1 cellular context compared by ENCODE assay signal in genomic region chr3:128151758-128152274, GRCh38.
TF ChIP-seq lines count a peak whose summit lies in the region.

No MANE protein-coding gene starts in this region.

TF ChIP-seq in HepG2, 621 proteins besides CTCF, POLR2A, EP300 and RAD21 (continues in another document):
- TF ChIP-seq FOXP4 (CRISPR knock-in tag; IDR thresholded peaks at IDR 0.05) (peak; percentile 61), NONO (IDR thresholded peaks at IDR 0.05) (no peak), NONO (CRISPR knock-in tag; conservative IDR thresholded peaks at IDR 0.05) (no peak), ZBTB39 (CRISPR knock-in tag; IDR thresholded peaks at IDR 0.05) (no peak), ZNF879 (CRISPR knock-in tag; IDR thresholded peaks at IDR 0.05) (0 out of 2 replicates have a peak, but pooled peaks have one; percentile 30), RORA (CRISPR knock-in tag; IDR thresholded peaks at IDR 0.05) (no peak), AGO1 (IDR thresholded peaks at IDR 0.05; ENCODE audit: low read depth, low read length, poor library complexity, severe bottlenecking) (no peak), ZNF432 (CRISPR knock-in tag; IDR thresholded peaks at IDR 0.05; ENCODE audit: borderline replicate concordance) (no peak), KMT2A (CRISPR knock-in tag; IDR thresholded peaks at IDR 0.05) (peak; percentile 60; the same call in 1 of the 2 replicates), AHDC1 (CRISPR knock-in tag; IDR thresholded peaks at IDR 0.05; ENCODE audit: borderline replicate concordance) (peak; percentile 81), GTF2F1 (IDR thresholded peaks at IDR 0.05; ENCODE audit: low read length) (no peak), NCOR1 (IDR thresholded peaks at IDR 0.05; ENCODE audit: borderline replicate concordance, low read length) (peak; percentile 90), ZNF12 (CRISPR knock-in tag; IDR thresholded peaks at IDR 0.05) (no peak; the same call in 1 of the 2 replicates), MAFK (conservative IDR thresholded peaks at IDR 0.05 in 1 of 2, IDR thresholded peaks at IDR 0.05 in 1 of 2; ENCODE audit: low read length in 2 of 2) (no peak), SATB2 (CRISPR knock-in tag; IDR thresholded peaks at IDR 0.05) (no peak), ZNF260 (CRISPR knock-in tag; IDR thresholded peaks at IDR 0.05; ENCODE audit: borderline replicate concordance, low read depth) (no peak), ZNF710 (CRISPR knock-in tag; IDR thresholded peaks at IDR 0.05; ENCODE audit: borderline replicate concordance) (peak; percentile 70; the same call in 1 of the 2 replicates), ZNF263 (CRISPR knock-in tag; IDR thresholded peaks at IDR 0.05) (no peak), CENPX (CRISPR knock-in tag; IDR thresholded peaks at IDR 0.05) (no peak), ZNF775 (CRISPR knock-in tag; IDR thresholded peaks at IDR 0.05; ENCODE audit: borderline replicate concordance) (no peak), ZSCAN21 (CRISPR knock-in tag; IDR thresholded peaks at IDR 0.05; ENCODE audit: borderline replicate concordance) (0 out of 2 replicates have a peak, but pooled peaks have one; percentile 56), PCBP2 (optimal IDR thresholded peaks at IDR 0.05; ENCODE audit: low read depth, low read length, poor library complexity, severe bottlenecking) (no peak), ZNF792 (CRISPR knock-in tag; IDR thresholded peaks at IDR 0.05) (peak; percentile 78; the same call in 1 of the 2 replicates), FOXJ3 (CRISPR knock-in tag; IDR thresholded peaks at IDR 0.05; ENCODE audit: borderline replicate concordance) (no peak), DDIT3 (CRISPR knock-in tag; IDR thresholded peaks at IDR 0.05) (no peak), ESRRA (CRISPR knock-in tag; IDR thresholded peaks at IDR 0.05; ENCODE audit: low read depth) (peak; percentile 64), NFE2 (CRISPR knock-in tag; IDR thresholded peaks at IDR 0.05) (no peak), ZNF678 (CRISPR knock-in tag; IDR thresholded peaks at IDR 0.05) (no peak), ZNF737 (CRISPR knock-in tag; IDR thresholded peaks at IDR 0.05; ENCODE audit: borderline replicate concordance) (no peak), HNRNPLL (IDR thresholded peaks at IDR 0.05; ENCODE audit: low read depth, low read length, poor library complexity, severe bottlenecking) (no peak), ZBTB7B (CRISPR knock-in tag; IDR thresholded peaks at IDR 0.05) (no peak), SPEN (CRISPR knock-in tag; IDR thresholded peaks at IDR 0.05; ENCODE audit: low read depth) (peak; percentile 51), IRF9 (CRISPR knock-in tag; IDR thresholded peaks at IDR 0.05; ENCODE audit: borderline replicate concordance) (no peak), JDP2 (CRISPR knock-in tag; IDR thresholded peaks at IDR 0.05; ENCODE audit: borderline replicate concordance) (no peak), ZNF20 (CRISPR knock-in tag; IDR thresholded peaks at IDR 0.05) (no peak), CCAR2 (optimal IDR thresholded peaks at IDR 0.05; ENCODE audit: low read depth, low read length) (no peak), ZNF577 (CRISPR knock-in tag; IDR thresholded peaks at IDR 0.05; ENCODE audit: borderline replicate concordance, low read depth) (no peak), MEF2D (CRISPR knock-in tag; IDR thresholded peaks at IDR 0.05) (no peak), FLYWCH1 (CRISPR knock-in tag; IDR thresholded peaks at IDR 0.05) (no peak), FOXK2 (IDR thresholded peaks at IDR 0.05) (0 out of 2 replicates have a peak, but pooled peaks have one; percentile 29), ZNF292 (CRISPR knock-in tag; IDR thresholded peaks at IDR 0.05; ENCODE audit: borderline replicate concordance, low read depth) (peak; percentile 60; the same call in 1 of the 2 replicates), RBM22 (optimal IDR thresholded peaks at IDR 0.05; ENCODE audit: low read length) (peak; percentile 29), ZNF569 (CRISPR knock-in tag; IDR thresholded peaks at IDR 0.05; ENCODE audit: borderline replicate concordance) (no peak), BRF2 (CRISPR knock-in tag; IDR thresholded peaks at IDR 0.05) (no peak), HNF1B (CRISPR knock-in tag; IDR thresholded peaks at IDR 0.05) (0 out of 2 replicates have a peak, but pooled peaks have one; percentile 13), CBX1 (IDR thresholded peaks at IDR 0.05; ENCODE audit: low read depth) (no peak), TBP (CRISPR knock-in tag; IDR thresholded peaks at IDR 0.05) (no peak), MXD4 (CRISPR knock-in tag; IDR thresholded peaks at IDR 0.05) (peak; percentile 83; the same call in 1 of the 2 replicates), ZNF850 (CRISPR knock-in tag; conservative IDR thresholded peaks at IDR 0.05) (no peak), SMAD9 (CRISPR knock-in tag; IDR thresholded peaks at IDR 0.05) (no peak; the same call in 1 of the 2 replicates), ZNF841 (CRISPR knock-in tag; IDR thresholded peaks at IDR 0.05; ENCODE audit: borderline replicate concordance) (no peak), SRY (CRISPR knock-in tag; IDR thresholded peaks at IDR 0.05) (no peak), NFE2L2 (IDR thresholded peaks at IDR 0.05; ENCODE audit: low read length) (no peak), ZBTB3 (CRISPR knock-in tag; IDR thresholded peaks at IDR 0.05; ENCODE audit: borderline replicate concordance, low read depth) (no peak)
